Comparison of ENCODE assay signal across 8 cellular contexts in genomic region chr4:2811830-2812599, GRCh38. TPM values are rescaled to one million over a fixed set of nuclear protein-coding genes. Genes with fewer than 3 reads are reported as not detected.
DNase-seq lines count a peak whose midpoint lies in the region; ATAC-seq, FAIRE-seq and TF ChIP-seq lines count a peak whose summit lies in the region.

No MANE protein-coding gene starts in this region.

- peak overlapping the region; percentile 71 for H2AFZ ChIP-seq in astrocyte (ENCODE audit: low read depth, low read length)

- peaks cover 14% of the 10 kb centered on the region for H4K20me1 ChIP-seq in astrocyte (ENCODE audit: insufficient read depth, low read length)

- H3K27ac ChIP-seq in astrocyte (ENCODE audit: low read depth, low read length): peak overlapping the region; percentile 33

- peak; percentile 70 for ATAC-seq in SK-N-SH treated with all-trans-retinoic acid at 6 μM for 48 hours
- ATAC-seq in GM18519 (IDR thresholded peaks at IDR 0.05; ENCODE audit: low FRiP score, unreplicated experiment): no peak

- peak overlapping the region; percentile 58 for H3K9ac ChIP-seq in astrocyte (ENCODE audit: low read length)

- peaks cover 19% of the 10 kb centered on the region for H3K79me2 ChIP-seq in astrocyte (ENCODE audit: insufficient read depth, low read length)

- peaks cover 4% of the 10 kb centered on the region for H3K9me3 ChIP-seq in astrocyte (ENCODE audit: insufficient read depth, low read depth, low read length)

- FAIRE-seq in HTR-8/SVneo (lab: Jason Lieb, UNC) (peak; percentile 84), astrocyte (lab: Jason Lieb, UNC) (no peak)

- H3K27me3 Mint-ChIP-seq in astrocyte (ENCODE audit: low read depth, unreplicated experiment): peaks cover 4% of the 10 kb centered on the region

- no peaks in the 10 kb centered on the region for H3K27me3 ChIP-seq in astrocyte (ENCODE audit: insufficient read depth, low read length)

- H3K4me3 ChIP-seq in astrocyte (ENCODE audit: insufficient read depth, low read depth, low read length): peak overlapping the region; percentile 5

- H3K36me3 ChIP-seq in astrocyte (ENCODE audit: insufficient read depth, low read length): no peaks in the 10 kb centered on the region

- no peak for TF ChIP-seq CTCF in GM20000 (IDR thresholded peaks at IDR 0.05; ENCODE audit: extremely low read depth, missing control alignments)
- TF ChIP-seq CTCF in astrocyte (IDR thresholded peaks at IDR 0.05; ENCODE audit: insufficient read depth, low read depth, low read length): no peak

- H3K4me3 Mint-ChIP-seq in astrocyte (ENCODE audit: unreplicated experiment): peak overlapping the region; percentile 64

- peak overlapping the region; percentile 58 for H3K4me2 ChIP-seq in astrocyte (ENCODE audit: low read length)

- H3K4me1 ChIP-seq in astrocyte (ENCODE audit: insufficient read depth, low read length): peaks cover 17% of the 10 kb centered on the region

- H3K27ac Mint-ChIP-seq in astrocyte (ENCODE audit: unreplicated experiment): peak overlapping the region; percentile 72

- peaks cover 13% of the 10 kb centered on the region for H3K9me3 Mint-ChIP-seq in astrocyte (ENCODE audit: unreplicated experiment)

- H3K36me3 Mint-ChIP-seq in astrocyte (ENCODE audit: low read depth, unreplicated experiment): peaks cover 21% of the 10 kb centered on the region

- DNase-seq in COR-L47 (lab: John Stamatoyannopoulos, UW) (peak; percentile 56), GM20000 (ENCODE audit: low spot score) (peak; percentile 78), HTR-8/SVneo (ENCODE audit: insufficient read length, low spot score) (peak; percentile 47), astrocyte (ENCODE audit: low read depth) (peak; percentile 22), iPS-NIHi7 (ENCODE audit: extremely low spot score) (peak; percentile 60)
- DNase-seq in stimulated activated CD4-positive, alpha-beta T cell treated with anti-CD3 and anti-CD28 coated beads, Interleukin-12 subunit alpha, Interleukin-12 subunit beta, amount 100 ng/mL, for 48 hours (ENCODE audit: low read depth in 2 of 3, low spot score in 1 of 3): peak in 2 of 3 donors; percentile 44 to 61

- peaks cover 11% of the 10 kb centered on the region for H3K4me1 Mint-ChIP-seq in astrocyte (ENCODE audit: low read depth, unreplicated experiment)

TF ChIP-seq in SK-N-SH treated with all-trans-retinoic acid at 6 μM for 48 hours, 23 proteins besides CTCF, POLR2A, EP300 and RAD21:
- no peak for TF ChIP-seq ESRRG (CRISPR knock-in tag; IDR thresholded peaks at IDR 0.05)
- TF ChIP-seq ARNTL (CRISPR knock-in tag; IDR thresholded peaks at IDR 0.05; ENCODE audit: borderline replicate concordance, low read depth): no peak
- TF ChIP-seq PPARA (CRISPR knock-in tag; IDR thresholded peaks at IDR 0.05; ENCODE audit: borderline replicate concordance): no peak
TF ChIP-seq in SK-N-SH treated with all-trans-retinoic acid at 6 μM for 48 hours: peak in this region for 0.

RNA-seq across cellular contexts. Expression of gene SH3BP2, which starts 19.1 kb away (rescaled TPM):
- total RNA-seq in astrocyte: 33.7 and 35.0 TPM in 2 replicates

RNA-seq across cellular contexts. Expression of gene ADD1, which starts 31.6 kb away (rescaled TPM):
- total RNA-seq in astrocyte: 258 and 280 TPM in 2 replicates

RNA-seq across cellular contexts. Expression of gene TNIP2, which starts 55.9 kb away (rescaled TPM):
- total RNA-seq in astrocyte: 31.1 and 33.7 TPM in 2 replicates

Comparison
In these comparisons a context has a peak if more than half of its experiments do, and no peak if none do; other contexts are left out.
1. DNase-seq: peak in every context shown above with its lines; median percentile 78 in GM20000; 60 in iPS-NIHi7; 56 in COR-L47; 52 in stimulated activated CD4-positive, alpha-beta T cell treated with anti-CD3 and anti-CD28 coated beads, Interleukin-12 subunit alpha, Interleukin-12 subunit beta, amount 100 ng/mL, for 48 hours; 47 in HTR-8/SVneo; 22 in astrocyte.